12 cellular contexts compared by ENCODE assay signal in the genomic region with DNA sequence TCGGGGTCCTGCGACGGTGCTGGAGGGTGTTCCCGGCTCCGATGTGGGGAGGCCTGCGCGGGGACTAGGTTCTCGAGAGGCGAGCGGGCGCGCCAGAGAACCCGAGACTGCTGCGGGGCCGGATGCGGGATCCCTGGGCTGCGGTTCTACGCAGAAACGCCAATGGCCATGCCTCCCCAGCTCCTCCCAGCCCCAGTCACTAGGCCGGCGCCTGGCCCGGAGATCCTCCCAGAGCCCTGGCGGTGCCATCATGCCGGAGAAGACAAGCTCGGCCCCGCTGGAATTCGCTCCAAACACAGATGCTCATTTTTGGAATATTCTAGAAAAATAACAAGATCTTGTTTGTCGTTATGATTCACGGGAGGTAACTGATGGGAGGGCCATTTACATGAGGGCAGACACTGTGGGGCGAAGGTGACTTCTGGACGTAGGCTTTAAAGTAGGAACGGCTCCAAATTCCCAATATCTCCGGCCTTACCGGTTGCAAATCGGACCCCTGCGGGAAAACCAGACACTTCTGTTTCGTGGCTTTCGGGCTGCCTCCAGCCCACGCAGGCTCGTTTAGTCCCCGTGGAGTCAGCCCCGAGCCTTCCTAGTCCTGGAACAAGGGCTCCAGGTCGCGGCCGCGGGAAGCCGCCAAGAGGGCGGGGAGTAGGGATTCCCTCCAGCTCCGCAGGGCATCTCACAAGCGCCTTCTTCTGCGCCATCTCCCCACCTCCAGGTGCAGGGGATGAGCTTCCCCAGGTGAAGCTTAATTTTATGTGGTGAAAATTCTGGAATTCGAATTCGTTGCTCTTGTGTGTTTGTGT.
DNase-seq lines count a peak whose midpoint lies in the region; ATAC-seq and TF ChIP-seq lines count a peak whose summit lies in the region.
"Had no signal": no experiment of that assay in that cellular context is flagged by ENCODE, and none has a peak within 500 bp of the region (broad histone marks: within the 10 kb centered on the region; RNA-seq: fewer than 3 reads in every experiment).

No MANE protein-coding gene starts in this region.

- H3K27ac ChIP-seq in liver (ENCODE audit: low read depth in 1 of 2, low read length in 2 of 2): no peak overlapping the region
- H3K27ac ChIP-seq: 22Rv1, foreskin keratinocyte, KMS-11 had no signal

- WGBS in liver: 9% methylated on average over 53 of the region's 53 CpGs

- peak; percentile 30 for DNase-seq in activated CD4-positive, alpha-beta T cell treated with anti-CD3 and anti-CD28 coated beads for 36 hours
- no peak for DNase-seq in activated CD4-positive, alpha-beta T cell treated with anti-CD3 and anti-CD28 coated beads for 4 hours
- DNase-seq in activated naive CD8-positive, alpha-beta T cell treated with anti-CD3 and anti-CD28 coated beads for 36 hours: no peak
- DNase-seq in stimulated activated naive CD8-positive, alpha-beta T cell treated with anti-CD3 and anti-CD28 coated beads, Interleukin-15, Interleukin-2, amounts not matched to agents 100 U/mL and 50 U/mL, for 24 hours: peak; percentile 17
- DNase-seq in A172 (ENCODE audit: low spot score): no peak
- DNase-seq in SKM-1 treated with dmso at 0.1 percent for 144 hours (lab: John Stamatoyannopoulos, UW; ENCODE audit: unreplicated experiment): no peak
- DNase-seq: foreskin keratinocyte, NCI-H524 had no signal

- H3K4me3 Mint-ChIP-seq in activated CD4-positive, alpha-beta T cell treated with anti-CD3 and anti-CD28 coated beads for 36 hours: peak overlapping the region; percentile 56
- peak overlapping the region; percentile 84 for H3K4me3 Mint-ChIP-seq in activated naive CD8-positive, alpha-beta T cell treated with anti-CD3 and anti-CD28 coated beads for 36 hours

- H3K4me1 ChIP-seq in liver (ENCODE audit: control insufficient read depth in 4 of 4, insufficient read depth in 4 of 4, low read length in 3 of 4): peaks cover 12 to 43% (median 39%) of the 10 kb centered on the region in 4 donors

- H3K36me3 Mint-ChIP-seq in activated CD4-positive, alpha-beta T cell treated with anti-CD3 and anti-CD28 coated beads for 36 hours (ENCODE audit: low read depth): no peaks in the 10 kb centered on the region
- H3K36me3 Mint-ChIP-seq in activated naive CD8-positive, alpha-beta T cell treated with anti-CD3 and anti-CD28 coated beads for 36 hours: no peaks in the 10 kb centered on the region

- peaks cover 84% of the 10 kb centered on the region for H3K27me3 Mint-ChIP-seq in activated CD4-positive, alpha-beta T cell treated with anti-CD3 and anti-CD28 coated beads for 36 hours
- H3K27me3 Mint-ChIP-seq in activated naive CD8-positive, alpha-beta T cell treated with anti-CD3 and anti-CD28 coated beads for 36 hours: peaks cover 100% of the 10 kb centered on the region

- H3K9me3 ChIP-seq in liver (ENCODE audit: control insufficient read depth in 4 of 4, low read length in 3 of 4): no peaks in the 10 kb centered on the region

- no peaks in the 10 kb centered on the region for H3K9me3 Mint-ChIP-seq in activated CD4-positive, alpha-beta T cell treated with anti-CD3 and anti-CD28 coated beads for 36 hours (ENCODE audit: low read depth)
- H3K9me3 Mint-ChIP-seq in activated naive CD8-positive, alpha-beta T cell treated with anti-CD3 and anti-CD28 coated beads for 36 hours: no peaks in the 10 kb centered on the region

- peaks cover 0 to 42% (median 16%) of the 10 kb centered on the region in 4 donors for H3K27me3 ChIP-seq in liver (ENCODE audit: control insufficient read depth in 4 of 4, insufficient read depth in 4 of 4, low read length in 3 of 4)

- no peaks in the 10 kb centered on the region for H3K36me3 ChIP-seq in liver (ENCODE audit: control insufficient read depth in 4 of 4, insufficient read depth in 3 of 4, low read depth in 1 of 4, low read length in 3 of 4)

- no peak for ATAC-seq in activated CD4-positive, alpha-beta T cell treated with anti-CD3 and anti-CD28 coated beads for 36 hours
- no peak for ATAC-seq in stimulated activated naive CD8-positive, alpha-beta T cell treated with anti-CD3 and anti-CD28 coated beads, Interleukin-15, Interleukin-2, amounts not matched to agents 100 U/mL and 50 U/mL, for 24 hours
- ATAC-seq in GM21381 (IDR thresholded peaks at IDR 0.05; ENCODE audit: unreplicated experiment): no peak
- ATAC-seq: foreskin keratinocyte had no signal

- peak overlapping the region in 2 of 3 donors; percentile 54 for H3K4me3 ChIP-seq in liver (ENCODE audit: low read depth in 1 of 3, low read length in 3 of 3)

- H3K27ac Mint-ChIP-seq in activated CD4-positive, alpha-beta T cell treated with anti-CD3 and anti-CD28 coated beads for 36 hours: no peak overlapping the region
- no peak overlapping the region for H3K27ac Mint-ChIP-seq in activated naive CD8-positive, alpha-beta T cell treated with anti-CD3 and anti-CD28 coated beads for 36 hours

- no peak for TF ChIP-seq RAD21 in liver (IDR thresholded peaks at IDR 0.05)

- peaks cover 38% of the 10 kb centered on the region for H3K4me1 Mint-ChIP-seq in activated CD4-positive, alpha-beta T cell treated with anti-CD3 and anti-CD28 coated beads for 36 hours
- H3K4me1 Mint-ChIP-seq in activated naive CD8-positive, alpha-beta T cell treated with anti-CD3 and anti-CD28 coated beads for 36 hours: peaks cover 36% of the 10 kb centered on the region

- intact Hi-C loops in activated CD4-positive, alpha-beta T cell treated with anti-CD3 and anti-CD28 coated beads for 36 hours (cut with DNase I, micrococcal nuclease): loop anchor here in 1 of 2 experiments (2.0 kb wide), 1 partner anchor 41 kb away; no protein-coding TSS in a partner anchor

- H3K9ac ChIP-seq in liver (ENCODE audit: low read depth in 1 of 2, low read length in 2 of 2): no peak overlapping the region
- H3K9ac ChIP-seq: KMS-11 had no signal

- POLR2A ChIA-PET in activated CD4-positive, alpha-beta T cell treated with anti-CD3 and anti-CD28 coated beads for 36 hours (lab: Charles Lee): no interaction called here

- TF ChIP-seq CTCF in liver (IDR thresholded peaks at IDR 0.05; ENCODE audit: low read depth, low read length, missing input control): no peak

- CTCF ChIA-PET in activated CD4-positive, alpha-beta T cell treated with anti-CD3 and anti-CD28 coated beads for 36 hours (lab: Charles Lee): interaction anchor here (0.6 to 1.8 kb wide), 8 partner anchors 9 to 36 kb away, joined by 3 to 5 read pairs (median 4); no protein-coding TSS in a partner anchor

TF ChIP-seq in liver, 16 proteins besides CTCF, POLR2A, EP300 and RAD21:
- TF ChIP-seq FOXA1 (IDR thresholded peaks at IDR 0.05) (no peak), HNF4A (conservative IDR thresholded peaks at IDR 0.05) (no peak), MAX (IDR thresholded peaks at IDR 0.05) (no peak), SP1 (IDR thresholded peaks at IDR 0.05) (no peak), NR2F2 (IDR thresholded peaks at IDR 0.05) (no peak), TAF1 (conservative IDR thresholded peaks at IDR 0.05) (no peak), HNF4G (IDR thresholded peaks at IDR 0.05) (no peak)

Comparison
In these comparisons a context has a peak if more than half of its experiments do, and no peak if none do; other contexts are left out.
1. DNase-seq: peak in activated CD4-positive, alpha-beta T cell treated with anti-CD3 and anti-CD28 coated beads for 36 hours (single experiment) and stimulated activated naive CD8-positive, alpha-beta T cell treated with anti-CD3 and anti-CD28 coated beads, Interleukin-15, Interleukin-2, amounts not matched to agents 100 U/mL and 50 U/mL, for 24 hours (single experiment); none in activated CD4-positive, alpha-beta T cell treated with anti-CD3 and anti-CD28 coated beads for 4 hours (0 of 2), activated naive CD8-positive, alpha-beta T cell treated with anti-CD3 and anti-CD28 coated beads for 36 hours (single experiment), A172 (single experiment) and SKM-1 treated with dmso at 0.1 percent for 144 hours (single experiment).